In the genomic region with DNA sequence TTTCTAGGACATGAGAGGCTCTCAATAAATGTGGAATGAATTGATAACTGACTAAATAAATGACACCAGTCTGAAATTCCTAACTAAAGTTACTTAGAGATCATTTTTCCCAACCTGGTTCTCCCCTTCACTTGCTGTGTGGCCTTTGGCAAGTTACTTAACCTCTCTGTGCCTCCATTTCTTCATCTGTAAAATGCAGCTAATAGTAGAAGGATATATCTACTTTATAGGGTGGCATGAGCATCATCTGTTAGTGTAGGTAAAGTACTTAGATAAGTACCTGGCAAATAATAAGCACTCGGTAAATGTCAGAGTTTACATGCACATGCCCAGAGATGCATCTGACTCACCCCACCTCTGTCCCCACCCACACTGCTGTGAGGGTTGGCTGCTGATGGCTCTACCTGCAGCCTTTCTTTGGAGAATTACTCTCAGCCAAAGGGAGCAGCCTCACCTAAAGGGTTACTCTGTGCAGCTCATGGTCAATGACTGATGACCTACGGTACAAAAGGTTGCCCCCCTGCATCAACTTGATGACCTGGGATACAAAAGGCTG, we compare ENCODE assay signal across 1 cellular context.
TF ChIP-seq lines count a peak whose summit lies in the region.

No MANE protein-coding gene starts in this region.

TF ChIP-seq in HepG2, 621 proteins besides CTCF, POLR2A, EP300 and RAD21:
- TF ChIP-seq RBM39 (IDR thresholded peaks at IDR 0.05; ENCODE audit: low read depth, low read length, poor library complexity, severe bottlenecking), result no peak
- TF ChIP-seq ZNF768 (CRISPR knock-in tag; IDR thresholded peaks at IDR 0.05), result peak; percentile 47; the same call in 1 of the 2 replicates
TF ChIP-seq in HepG2: peak in this region for 1.
